24 cellular contexts compared by ENCODE assay signal in the genomic region with DNA sequence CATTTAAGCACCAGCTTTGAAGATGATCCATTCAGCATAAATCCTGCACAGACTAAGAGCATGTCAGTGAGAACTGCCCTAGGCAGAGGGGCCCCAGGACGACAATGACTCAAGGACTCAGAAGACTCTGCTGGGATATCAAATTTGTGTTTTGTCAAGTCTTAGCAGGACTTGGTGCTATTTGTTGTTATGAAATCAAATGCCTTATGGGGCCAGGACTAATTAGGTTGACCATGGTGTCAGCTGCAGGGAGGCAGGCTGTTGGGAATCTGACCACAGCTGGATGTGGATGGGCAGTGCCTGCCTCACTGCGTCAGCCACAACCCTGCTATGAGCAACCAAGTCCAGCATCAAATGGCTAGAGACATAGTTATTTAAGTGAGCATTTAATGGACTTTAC.
DNase-seq lines count a peak whose midpoint lies in the region; ATAC-seq and TF ChIP-seq lines count a peak whose summit lies in the region.
"Had no signal": no experiment of that assay in that cellular context is flagged by ENCODE, and none has a peak within 500 bp of the region (broad histone marks: within the 10 kb centered on the region; RNA-seq: fewer than 3 reads in every experiment).

No MANE protein-coding gene starts in this region.

- H3K27ac ChIP-seq in psoas muscle, result peak overlapping the region; percentile 54
- H3K27ac ChIP-seq: A549, KMS-11, PC-9, SJSA1 had no signal

- peaks cover 0 to 7% of the 10 kb centered on the region in 2 donors for H3K27me3 Mint-ChIP-seq in natural killer cell (ENCODE audit: low read depth in 2 of 2)
- H3K27me3 Mint-ChIP-seq: IgD-negative memory B cell had no signal

- H3K4me3 ChIP-seq in epithelial cell of esophagus (ENCODE audit: low read length), result no peak overlapping the region
- peak overlapping the region; percentile 49 for H3K4me3 ChIP-seq in psoas muscle
- H3K4me3 ChIP-seq in lower leg skin (ENCODE audit: low read depth, poor library complexity, severe bottlenecking), result no peak overlapping the region
- H3K4me3 ChIP-seq: A549, PC-9, SJSA1 had no signal

- DNase-seq in epithelial cell of esophagus (ENCODE audit: low read depth) (peak; percentile 47), left kidney (ENCODE audit: low read depth, low spot score) (peak; percentile 64), psoas muscle (no peak), NCI-H128 (lab: John Stamatoyannopoulos, UW; ENCODE audit: unreplicated experiment) (no peak), natural killer cell (no peak), lower leg skin (ENCODE audit: low spot score in 2 of 2) (no peak)
- DNase-seq: C1 segment of cervical spinal cord; CD4-positive, alpha-beta memory T cell; COR-L47; DMS53; H7; NCI-H1048; NCI-H1417 treated with DMSO at 0.1 percent for 48 hours; NCI-H1694 treated with DMSO at 0.1 percent for 48 hours; NCI-H2081; NCI-H2227 treated with DMSO at 0.1 percent for 48 hours; NCI-H526 treated with DMSO at 0.1 percent for 48 hours; PC-9 had no signal

- no peak for TF ChIP-seq POLR2A in lower leg skin (IDR thresholded peaks at IDR 0.05)

- 39 to 63% (median 56%) methylated on average over 2 of the region's 2 CpGs for WGBS in psoas muscle, 3 donors
- WGBS in lower leg skin, 2 donors, result 45 to 65% methylated on average over 2 of the region's 2 CpGs

- ATAC-seq in psoas muscle (peak; percentile 59 to 82 (median 79)), GM18517 (IDR thresholded peaks at IDR 0.05; ENCODE audit: unreplicated experiment) (no peak), natural killer cell (no peak)
- ATAC-seq: A549, Right ventricle myocardium inferior had no signal

- H3K9me3 ChIP-seq in psoas muscle, result no peaks in the 10 kb centered on the region
- H3K9me3 ChIP-seq: A549, SJSA1 had no signal

- H3K4me1 Mint-ChIP-seq in natural killer cell, result no peaks in the 10 kb centered on the region
- H3K4me1 Mint-ChIP-seq: CD4-positive, alpha-beta memory T cell; IgD-negative memory B cell had no signal

- no peak overlapping the region for H3K4me3 Mint-ChIP-seq in natural killer cell
- H3K4me3 Mint-ChIP-seq: CD4-positive, alpha-beta memory T cell; IgD-negative memory B cell had no signal

- TF ChIP-seq CTCF in epithelial cell of esophagus (IDR thresholded peaks at IDR 0.05; ENCODE audit: insufficient read depth, low read depth, low read length, missing control alignments) (no peak), psoas muscle (IDR thresholded peaks at IDR 0.05) (no peak), natural killer cell (IDR thresholded peaks at IDR 0.05) (no peak), lower leg skin (IDR thresholded peaks at IDR 0.05) (no peak)

- H3K9me3 Mint-ChIP-seq in natural killer cell, result peaks cover 0 to 3% of the 10 kb centered on the region in 2 donors

- H3K36me3 ChIP-seq in psoas muscle (ENCODE audit: insufficient read depth in 1 of 2, low read depth in 1 of 2), result no peaks in the 10 kb centered on the region
- H3K36me3 ChIP-seq: SJSA1 had no signal

- H3K27me3 ChIP-seq in psoas muscle (ENCODE audit: insufficient read depth in 3 of 3, low read length in 2 of 3), result peaks cover 0 to 2% (median 0%) of the 10 kb centered on the region in 3 donors

- intact Hi-C loops in psoas muscle (cut with DNase I) (no loop called here), natural killer cell (cut with micrococcal nuclease) (no loop called here), lower leg skin (cut with DNase I; ENCODE audit: low total_unique reads) (no loop called here)

- peaks cover 42% of the 10 kb centered on the region for H3K4me1 ChIP-seq in psoas muscle
- H3K4me1 ChIP-seq: A549, SJSA1 had no signal

- H3K36me3 Mint-ChIP-seq in natural killer cell, result no peaks in the 10 kb centered on the region
- H3K36me3 Mint-ChIP-seq: CD4-positive, alpha-beta memory T cell; IgD-negative memory B cell had no signal

- H3K27ac Mint-ChIP-seq in natural killer cell, result no peak overlapping the region
- H3K27ac Mint-ChIP-seq: CD4-positive, alpha-beta memory T cell; IgD-negative memory B cell had no signal

Comparison
In these comparisons a context has a peak if more than half of its experiments do, and no peak if none do; other contexts are left out.
1. DNase-seq: peak in epithelial cell of esophagus (single experiment) and left kidney (single experiment); none in psoas muscle (0 of 2), NCI-H128 (single experiment), natural killer cell (single experiment) and lower leg skin (0 of 2).
2. ATAC-seq: peak in psoas muscle (4 of 4); none in GM18517 (single experiment) and natural killer cell (0 of 3).